Comparison of ENCODE assay signal across 28 cellular contexts in genomic region chr11:68897441-68897840, GRCh38.
"Had no signal": no experiment of that assay in that cellular context is flagged by ENCODE, and none has a peak within 500 bp of the region (broad histone marks: within the 10 kb centered on the region; RNA-seq: fewer than 3 reads in every experiment).

No MANE protein-coding gene starts in this region.

- H3K36me3 Mint-ChIP-seq: natural killer cell treated with Interleukin-12 subunit alpha and Interleukin-12 subunit beta and Interleukin-15 and Interleukin-18, amount 100 ng/mL, for 72 hours had no signal

- H3K36me3 ChIP-seq: neural progenitor cell, ovary had no signal

- H3K4me3 ChIP-seq: neural progenitor cell, ovary, psoas muscle, right lobe of liver, sigmoid colon, suprapubic skin, testis, tibial artery, transverse colon had no signal

- H3K9me3 Mint-ChIP-seq: naive B cell; naive thymus-derived CD8-positive, alpha-beta T cell; natural killer cell treated with Interleukin-12 subunit alpha and Interleukin-12 subunit beta and Interleukin-15 and Interleukin-18, amount 100 ng/mL, for 72 hours; nephron progenitor cell; neural progenitor cell; stimulated activated memory B cell treated with anti-CD40 and anti-IgM and Interleukin-4, amounts not matched to agents 10 μg/mL and 1 μg/mL and 100 μg/mL, for 72 hours; stimulated activated naive CD8-positive, alpha-beta T cell treated with anti-CD3 and anti-CD28 coated beads, Interleukin-15, amount 100 ng/mL, for 72 hours; type B pancreatic cell had no signal

- H3K9ac ChIP-seq: neural progenitor cell, parathyroid adenoma had no signal

- H3K27ac ChIP-seq: neural progenitor cell, ovary, parathyroid adenoma, psoas muscle, right lobe of liver, sigmoid colon, suprapubic skin, testis, tibial artery, transverse colon had no signal

- H3K27ac Mint-ChIP-seq: naive B cell; natural killer cell treated with Interleukin-12 subunit alpha and Interleukin-12 subunit beta and Interleukin-15 and Interleukin-18, amount 100 ng/mL, for 72 hours; nephron progenitor cell; neural progenitor cell; progenitor cell of endocrine pancreas; stimulated activated memory B cell treated with anti-CD40 and anti-IgM and Interleukin-4, amounts not matched to agents 10 μg/mL and 1 μg/mL and 100 μg/mL, for 72 hours; type B pancreatic cell had no signal

- H3K27me3 ChIP-seq: neural progenitor cell, ovary, right lobe of liver, sigmoid colon, suprapubic skin, testis, tibial artery, transverse colon had no signal

- H2AFZ ChIP-seq: neural progenitor cell, parathyroid adenoma had no signal

- H3K4me1 ChIP-seq: parathyroid adenoma, testis had no signal

- DNase-seq: naive B cell; naive thymus-derived CD8-positive, alpha-beta T cell; nephron progenitor cell; occipital lobe; ovary; psoas muscle; right cardiac atrium; right lobe of liver; sigmoid colon; small intestine; stimulated activated CD4-positive, alpha-beta T cell treated with anti-CD3 and anti-CD28 coated beads, Interleukin-12 subunit alpha, Interleukin-12 subunit beta, amount 100 ng/mL, for 4 hours; stimulated activated CD4-positive, alpha-beta T cell treated with anti-CD3 and anti-CD28 coated beads, Interleukin-1b, Interleukin-23, amount 100 ng/mL, for 48 hours; stimulated activated CD4-positive, alpha-beta T cell treated with anti-CD3 and anti-CD28 coated beads, Interleukin-4, amount 100 ng/mL, for 1 hour; stimulated activated CD4-positive, alpha-beta T cell treated with anti-CD3 and anti-CD28 coated beads, Interleukin-4, amount 100 ng/mL, for 4 hours; stimulated activated CD8-positive, alpha-beta memory T cell treated with anti-CD3 and anti-CD28 coated beads, Interleukin-4, amount 100 ng/mL, for 48 hours; stimulated activated naive CD4-positive, alpha-beta T cell; stimulated activated naive CD8-positive, alpha-beta T cell treated with anti-CD3 and anti-CD28 coated beads, Interleukin-15, amount 100 ng/mL, for 72 hours; stimulated activated naive CD8-positive, alpha-beta T cell treated with anti-CD3 and anti-CD28 coated beads, Interleukin-15, Interleukin-2, amounts not matched to agents 100 U/mL and 50 U/mL, for 24 hours; testis; tibial artery; transverse colon had no signal

- ATAC-seq: naive thymus-derived CD8-positive, alpha-beta T cell; psoas muscle; right cardiac atrium; stimulated activated memory B cell treated with anti-CD40 and anti-IgM and Interleukin-4, amounts not matched to agents 10 μg/mL and 1 μg/mL and 100 μg/mL, for 72 hours; stimulated activated naive CD8-positive, alpha-beta T cell treated with anti-CD3 and anti-CD28 coated beads, Interleukin-15, amount 100 ng/mL, for 72 hours; stimulated activated naive CD8-positive, alpha-beta T cell treated with anti-CD3 and anti-CD28 coated beads, Interleukin-15, Interleukin-2, amounts not matched to agents 100 U/mL and 50 U/mL, for 24 hours had no signal

- H3K4me2 ChIP-seq: neural progenitor cell had no signal

- H3K9me3 ChIP-seq: ovary, psoas muscle, right lobe of liver, sigmoid colon, suprapubic skin, testis, tibial artery, transverse colon had no signal

- H3K79me2 ChIP-seq: parathyroid adenoma had no signal

- H3K4me3 Mint-ChIP-seq: naive B cell; naive thymus-derived CD8-positive, alpha-beta T cell; natural killer cell treated with Interleukin-12 subunit alpha and Interleukin-12 subunit beta and Interleukin-15 and Interleukin-18, amount 100 ng/mL, for 72 hours; nephron progenitor cell; neural progenitor cell; stimulated activated memory B cell treated with anti-CD40 and anti-IgM and Interleukin-4, amounts not matched to agents 10 μg/mL and 1 μg/mL and 100 μg/mL, for 72 hours; stimulated activated naive CD8-positive, alpha-beta T cell treated with anti-CD3 and anti-CD28 coated beads, Interleukin-15, amount 100 ng/mL, for 72 hours; type B pancreatic cell had no signal

- H3K27me3 Mint-ChIP-seq: naive B cell; naive thymus-derived CD8-positive, alpha-beta T cell; natural killer cell treated with Interleukin-12 subunit alpha and Interleukin-12 subunit beta and Interleukin-15 and Interleukin-18, amount 100 ng/mL, for 72 hours; progenitor cell of endocrine pancreas; stimulated activated memory B cell treated with anti-CD40 and anti-IgM and Interleukin-4, amounts not matched to agents 10 μg/mL and 1 μg/mL and 100 μg/mL, for 72 hours; stimulated activated naive CD8-positive, alpha-beta T cell treated with anti-CD3 and anti-CD28 coated beads, Interleukin-15, amount 100 ng/mL, for 72 hours; type B pancreatic cell had no signal
